13 cellular contexts compared by ENCODE assay signal in the genomic region with DNA sequence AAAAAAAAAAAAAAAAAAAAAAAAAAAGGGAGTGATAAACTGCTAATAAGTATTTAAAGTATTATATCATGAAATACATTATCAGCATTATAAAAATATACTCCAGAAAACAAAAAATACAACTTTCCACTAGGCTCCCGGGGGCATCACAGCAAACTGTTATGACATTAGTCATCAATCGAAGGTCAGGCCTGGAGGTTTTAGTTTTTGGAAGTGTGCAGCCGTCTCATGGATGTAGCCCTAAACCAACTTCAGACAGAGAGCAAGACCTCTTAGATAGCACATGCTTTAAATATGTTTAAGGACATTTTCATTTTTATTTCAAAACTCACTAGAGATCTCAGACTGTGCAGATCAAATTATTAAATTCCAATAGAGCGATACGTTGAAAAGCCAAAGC.
DNase-seq lines count a peak whose midpoint lies in the region; ATAC-seq, FAIRE-seq and TF ChIP-seq lines count a peak whose summit lies in the region.
"Had no signal": no experiment of that assay in that cellular context is flagged by ENCODE, and none has a peak within 500 bp of the region (broad histone marks: within the 10 kb centered on the region; RNA-seq: fewer than 3 reads in every experiment).

No MANE protein-coding gene starts in this region.

- peak overlapping the region; percentile 2 to 85 (median 79); a peak in 20 of 22 replicates for H3K9ac ChIP-seq in BLaER1 treated with 17β-estradiol and CSF1 and Interleukin-3, amounts not matched to agents 10 nM and 100 nM
- no peak overlapping the region for H3K9ac ChIP-seq in HUES6 (ENCODE audit: low read length)

- H4K20me1 ChIP-seq in BLaER1 treated with 17β-estradiol and CSF1 and Interleukin-3, amounts not matched to agents 10 nM and 100 nM: no peaks in the 10 kb centered on the region; a peak in 2 of 22 replicates

- no peak overlapping the region for H3K4me3 ChIP-seq in BLaER1 treated with 17β-estradiol and CSF1 and Interleukin-3, amounts not matched to agents 10 nM and 100 nM
- H3K4me3 ChIP-seq in HUES6 (ENCODE audit: low read depth, low read length): no peak overlapping the region
- no peak overlapping the region for H3K4me3 ChIP-seq in small intestine (ENCODE audit: low read depth in 1 of 2, low read length in 2 of 2)
- H3K4me3 ChIP-seq: right atrium auricular region had no signal

- no peak for FAIRE-seq in small intestine (lab: Jason Lieb, UNC)

- no peaks in the 10 kb centered on the region for H3K27me3 ChIP-seq in BLaER1 treated with 17β-estradiol and CSF1 and Interleukin-3, amounts not matched to agents 10 nM and 100 nM
- no peaks in the 10 kb centered on the region for H3K27me3 ChIP-seq in HUES6 (ENCODE audit: control insufficient read depth, insufficient read depth, low read length)
- no peaks in the 10 kb centered on the region for H3K27me3 ChIP-seq in small intestine (ENCODE audit: control insufficient read depth in 2 of 2, insufficient read depth in 2 of 2, low read length in 2 of 2)
- H3K27me3 ChIP-seq: right atrium auricular region had no signal

- no peak for ATAC-seq in naive B cell (ENCODE audit: low read depth in 2 of 2)
- ATAC-seq: HCT116 had no signal

- H3K9me3 ChIP-seq in BLaER1 treated with 17β-estradiol and CSF1 and Interleukin-3, amounts not matched to agents 10 nM and 100 nM (replicated peaks in 1 of 11): no peaks in the 10 kb centered on the region; a peak in 2 of 22 replicates
- H3K9me3 ChIP-seq in HUES6 (ENCODE audit: control insufficient read depth, insufficient read depth, low read depth, low read length) (no peaks in the 10 kb centered on the region), small intestine (ENCODE audit: control insufficient read depth, low read depth) (no peaks in the 10 kb centered on the region)
- H3K9me3 ChIP-seq: right atrium auricular region had no signal

- 0 out of 22 replicates have a peak, but pooled peaks cover 0 to 9% (median 0%) of the 10 kb centered on the region in 11 experiments for H3K36me3 ChIP-seq in BLaER1 treated with 17β-estradiol and CSF1 and Interleukin-3, amounts not matched to agents 10 nM and 100 nM
- H3K36me3 ChIP-seq in HUES6 (ENCODE audit: control insufficient read depth, insufficient read depth, low read length): no peaks in the 10 kb centered on the region
- H3K36me3 ChIP-seq in small intestine (ENCODE audit: control insufficient read depth in 2 of 2, insufficient read depth in 2 of 2, low read length in 2 of 2): no peaks in the 10 kb centered on the region
- H3K36me3 ChIP-seq: right atrium auricular region had no signal

- no peak for DNase-seq in chondrocyte (ENCODE audit: low spot score)
- DNase-seq in naive B cell: no peak
- no peak for DNase-seq in mesenteric fat pad (ENCODE audit: low spot score)
- DNase-seq in small intestine: no peak
- DNase-seq in cerebellum (ENCODE audit: low spot score): no peak
- no peak for DNase-seq in activated gamma-delta T cell (lab: John Stamatoyannopoulos, UW)
- DNase-seq: CD4-positive, alpha-beta memory T cell; erythroblast; NCI-H187 treated with DMSO at 0.1 percent for 48 hours had no signal

- H3K9me3 Mint-ChIP-seq in chondrocyte (ENCODE audit: low read depth) (no peaks in the 10 kb centered on the region), naive B cell (peaks cover 0 to 5% (median 2%) of the 10 kb centered on the region in 7 donors)
- H3K9me3 Mint-ChIP-seq: CD4-positive, alpha-beta memory T cell had no signal

- H3K4me3 Mint-ChIP-seq in chondrocyte (ENCODE audit: unreplicated experiment) (peak overlapping the region; percentile 28), naive B cell (peak overlapping the region in 6 of 8 donors; percentile 1 to 61 (median 37))

- TF ChIP-seq CTCF in chondrocyte (IDR thresholded peaks at IDR 0.05): no peak

- H3K27me3 Mint-ChIP-seq in chondrocyte (ENCODE audit: low read depth) (no peaks in the 10 kb centered on the region), naive B cell (no peaks in the 10 kb centered on the region)

- H3K27ac ChIP-seq in BLaER1 treated with 17β-estradiol and CSF1 and Interleukin-3, amounts not matched to agents 10 nM and 100 nM: peak overlapping the region; percentile 85 to 98 (median 92); a peak in 20 of 22 replicates
- H3K27ac ChIP-seq in HUES6 (ENCODE audit: low read depth, low read length) (peak overlapping the region; percentile 79; the same call in 1 of the 2 replicates), small intestine (ENCODE audit: low read depth in 1 of 2, low read length in 1 of 2) (no peak overlapping the region)

- H3K4me2 ChIP-seq in BLaER1 treated with 17β-estradiol and CSF1 and Interleukin-3, amounts not matched to agents 10 nM and 100 nM: peak overlapping the region; percentile 47 to 91 (median 77); a peak in 21 of 22 replicates

- WGBS in small intestine, 3 donors: 83 to 89% (median 85%) methylated on average over 5 of the region's 5 CpGs

- H3K4me1 Mint-ChIP-seq in chondrocyte (ENCODE audit: low read depth): peaks cover 51% of the 10 kb centered on the region
- peaks cover 40 to 51% (median 41%) of the 10 kb centered on the region in 3 donors for H3K4me1 Mint-ChIP-seq in naive B cell

- H3K27ac Mint-ChIP-seq in chondrocyte (ENCODE audit: unreplicated experiment) (peak overlapping the region; percentile 86), naive B cell (peak overlapping the region; percentile 12 to 95 (median 62))

- H3K36me3 Mint-ChIP-seq in chondrocyte (ENCODE audit: low read depth) (no peaks in the 10 kb centered on the region), naive B cell (peaks cover 9 to 15% of the 10 kb centered on the region in 2 donors)

- peaks cover 48 to 78% (median 62%) of the 10 kb centered on the region in 10 experiments for H3K4me1 ChIP-seq in BLaER1 treated with 17β-estradiol and CSF1 and Interleukin-3, amounts not matched to agents 10 nM and 100 nM
- H3K4me1 ChIP-seq in HUES6 (ENCODE audit: control insufficient read depth, insufficient read depth, low read length) (peaks cover 32% of the 10 kb centered on the region), small intestine (ENCODE audit: control insufficient read depth in 2 of 2, insufficient read depth in 1 of 2, low read depth in 1 of 2, low read length in 1 of 2) (peaks cover 0 to 3% of the 10 kb centered on the region in 2 donors)

Comparison
In these comparisons a context has a peak if more than half of its experiments do, and no peak if none do; other contexts are left out.
1. H3K27ac ChIP-seq: peak in BLaER1 treated with 17β-estradiol and CSF1 and Interleukin-3, amounts not matched to agents 10 nM and 100 nM (11 of 11) and HUES6 (single experiment); none in small intestine (0 of 2).